ENCODE assay signal across 11 cellular contexts in genomic region chr15:25403771-25404170, GRCh38.
"Had no signal": no experiment of that assay in that cellular context is flagged by ENCODE, and none has a peak within 500 bp of the region (broad histone marks: within the 10 kb centered on the region; RNA-seq: fewer than 3 reads in every experiment).

No MANE protein-coding gene starts in this region.

- H3K27ac Mint-ChIP-seq: activated CD4-positive, alpha-beta memory T cell treated with anti-CD3 and anti-CD28 coated beads for 36 hours; activated CD8-positive, alpha-beta memory T cell treated with anti-CD3 and anti-CD28 coated beads, Interleukin-2, amount 10 ng/mL, durations not matched to agents 7 days and 5 days; activated naive CD4-positive, alpha-beta T cell treated with anti-CD3 and anti-CD28 coated beads, Interleukin-2, amount 50 U/mL, for 24 hours; activated T-cell treated with anti-CD3 and anti-CD28 coated beads, Interleukin-2, amount 50 U/mL, for 24 hours; neural progenitor cell had no signal

- H3K27me3 Mint-ChIP-seq: activated CD4-positive, alpha-beta memory T cell treated with anti-CD3 and anti-CD28 coated beads for 36 hours; activated CD8-positive, alpha-beta memory T cell treated with anti-CD3 and anti-CD28 coated beads, Interleukin-2, amount 10 ng/mL, durations not matched to agents 7 days and 5 days; activated naive CD4-positive, alpha-beta T cell treated with anti-CD3 and anti-CD28 coated beads, Interleukin-2, amount 50 U/mL, for 24 hours; activated T-cell treated with anti-CD3 and anti-CD28 coated beads, Interleukin-2, amount 50 U/mL, for 24 hours had no signal

- H3K9me3 Mint-ChIP-seq: activated CD4-positive, alpha-beta memory T cell treated with anti-CD3 and anti-CD28 coated beads for 36 hours had no signal

- H3K4me1 Mint-ChIP-seq: neural progenitor cell had no signal

- DNase-seq: activated CD4-positive, alpha-beta memory T cell treated with anti-CD3 and anti-CD28 coated beads for 36 hours; activated CD8-positive, alpha-beta memory T cell treated with anti-CD3 and anti-CD28 coated beads, Interleukin-2, amount 10 ng/mL, durations not matched to agents 7 days and 5 days; activated T-cell treated with anti-CD3 and anti-CD28 coated beads, Interleukin-2, amount 50 U/mL, for 24 hours; adrenal gland; gastrocnemius medialis; midbrain; ovary; sigmoid colon; spleen had no signal

- ATAC-seq: activated CD8-positive, alpha-beta memory T cell treated with anti-CD3 and anti-CD28 coated beads, Interleukin-2, amount 10 ng/mL, durations not matched to agents 7 days and 5 days; gastrocnemius medialis had no signal

- H3K4me3 Mint-ChIP-seq: activated CD4-positive, alpha-beta memory T cell treated with anti-CD3 and anti-CD28 coated beads for 36 hours; activated CD8-positive, alpha-beta memory T cell treated with anti-CD3 and anti-CD28 coated beads, Interleukin-2, amount 10 ng/mL, durations not matched to agents 7 days and 5 days; activated naive CD4-positive, alpha-beta T cell treated with anti-CD3 and anti-CD28 coated beads, Interleukin-2, amount 50 U/mL, for 24 hours; activated T-cell treated with anti-CD3 and anti-CD28 coated beads, Interleukin-2, amount 50 U/mL, for 24 hours; neural progenitor cell had no signal
